1 cellular context compared by ENCODE assay signal in the genomic region with DNA sequence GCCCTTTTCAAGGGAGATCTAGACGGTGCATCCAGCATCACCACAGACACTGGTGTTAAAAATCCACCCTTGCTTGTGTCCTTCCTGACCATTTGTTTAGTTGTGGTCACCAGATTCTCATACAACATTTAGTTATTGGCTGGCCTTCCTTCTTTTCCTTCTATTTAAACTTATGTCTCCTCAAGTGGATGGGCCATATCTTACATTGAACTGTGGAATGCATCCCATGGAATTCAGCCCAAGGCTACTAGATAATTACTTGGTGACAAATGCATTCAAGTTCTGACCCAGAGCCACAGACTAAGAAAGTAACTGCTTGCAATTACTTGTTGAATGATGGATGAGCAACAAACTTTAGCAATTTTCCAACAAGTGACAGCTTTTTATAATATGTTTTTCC.
TF ChIP-seq lines count a peak whose summit lies in the region.

No MANE protein-coding gene starts in this region.

TF ChIP-seq in GM23338, 12 proteins besides CTCF, POLR2A, EP300 and RAD21 (continued from another document):
- TF ChIP-seq ZNF462 (CRISPR knock-in tag; IDR thresholded peaks at IDR 0.05) (no peak), EZH2 (IDR thresholded peaks at IDR 0.05; ENCODE audit: low read depth, unreplicated experiment) (no peak), POLR2AphosphoS5 (IDR thresholded peaks at IDR 0.05; ENCODE audit: low read depth) (no peak), ZNF331 (CRISPR knock-in tag; IDR thresholded peaks at IDR 0.05; ENCODE audit: low read depth) (no peak), JUNB (IDR thresholded peaks at IDR 0.05; ENCODE audit: unreplicated experiment) (no peak), NANOG (IDR thresholded peaks at IDR 0.05; ENCODE audit: borderline replicate concordance) (no peak), STAT1 (IDR thresholded peaks at IDR 0.05; ENCODE audit: unreplicated experiment) (no peak), CREB1 (CRISPR knock-in tag; IDR thresholded peaks at IDR 0.05; ENCODE audit: low read depth) (no peak)
- TF ChIP-seq, protein P1, sequence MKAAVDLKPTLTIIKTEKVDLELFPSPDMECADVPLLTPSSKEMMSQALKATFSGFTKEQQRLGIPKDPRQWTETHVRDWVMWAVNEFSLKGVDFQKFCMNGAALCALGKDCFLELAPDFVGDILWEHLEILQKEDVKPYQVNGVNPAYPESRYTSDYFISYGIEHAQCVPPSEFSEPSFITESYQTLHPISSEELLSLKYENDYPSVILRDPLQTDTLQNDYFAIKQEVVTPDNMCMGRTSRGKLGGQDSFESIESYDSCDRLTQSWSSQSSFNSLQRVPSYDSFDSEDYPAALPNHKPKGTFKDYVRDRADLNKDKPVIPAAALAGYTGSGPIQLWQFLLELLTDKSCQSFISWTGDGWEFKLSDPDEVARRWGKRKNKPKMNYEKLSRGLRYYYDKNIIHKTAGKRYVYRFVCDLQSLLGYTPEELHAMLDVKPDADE (IDR thresholded peaks at IDR 0.05): no peak
- TF ChIP-seq, protein P2, sequence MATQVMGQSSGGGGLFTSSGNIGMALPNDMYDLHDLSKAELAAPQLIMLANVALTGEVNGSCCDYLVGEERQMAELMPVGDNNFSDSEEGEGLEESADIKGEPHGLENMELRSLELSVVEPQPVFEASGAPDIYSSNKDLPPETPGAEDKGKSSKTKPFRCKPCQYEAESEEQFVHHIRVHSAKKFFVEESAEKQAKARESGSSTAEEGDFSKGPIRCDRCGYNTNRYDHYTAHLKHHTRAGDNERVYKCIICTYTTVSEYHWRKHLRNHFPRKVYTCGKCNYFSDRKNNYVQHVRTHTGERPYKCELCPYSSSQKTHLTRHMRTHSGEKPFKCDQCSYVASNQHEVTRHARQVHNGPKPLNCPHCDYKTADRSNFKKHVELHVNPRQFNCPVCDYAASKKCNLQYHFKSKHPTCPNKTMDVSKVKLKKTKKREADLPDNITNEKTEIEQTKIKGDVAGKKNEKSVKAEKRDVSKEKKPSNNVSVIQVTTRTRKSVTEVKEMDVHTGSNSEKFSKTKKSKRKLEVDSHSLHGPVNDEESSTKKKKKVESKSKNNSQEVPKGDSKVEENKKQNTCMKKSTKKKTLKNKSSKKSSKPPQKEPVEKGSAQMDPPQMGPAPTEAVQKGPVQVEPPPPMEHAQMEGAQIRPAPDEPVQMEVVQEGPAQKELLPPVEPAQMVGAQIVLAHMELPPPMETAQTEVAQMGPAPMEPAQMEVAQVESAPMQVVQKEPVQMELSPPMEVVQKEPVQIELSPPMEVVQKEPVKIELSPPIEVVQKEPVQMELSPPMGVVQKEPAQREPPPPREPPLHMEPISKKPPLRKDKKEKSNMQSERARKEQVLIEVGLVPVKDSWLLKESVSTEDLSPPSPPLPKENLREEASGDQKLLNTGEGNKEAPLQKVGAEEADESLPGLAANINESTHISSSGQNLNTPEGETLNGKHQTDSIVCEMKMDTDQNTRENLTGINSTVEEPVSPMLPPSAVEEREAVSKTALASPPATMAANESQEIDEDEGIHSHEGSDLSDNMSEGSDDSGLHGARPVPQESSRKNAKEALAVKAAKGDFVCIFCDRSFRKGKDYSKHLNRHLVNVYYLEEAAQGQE (IDR thresholded peaks at IDR 0.05; ENCODE audit: unreplicated experiment): no peak
